Comparison of ENCODE assay signal across 20 cellular contexts in genomic region chr3:195888981-195889842, GRCh38. TPM values are rescaled to one million over a fixed set of nuclear protein-coding genes. Genes with fewer than 3 reads are reported as not detected.
DNase-seq lines count a peak whose midpoint lies in the region; ATAC-seq and TF ChIP-seq lines count a peak whose summit lies in the region.
"Had no signal": no experiment of that assay in that cellular context is flagged by ENCODE, and none has a peak within 500 bp of the region (broad histone marks: within the 10 kb centered on the region; RNA-seq: fewer than 3 reads in every experiment).

No MANE protein-coding gene starts in this region.

- H3K4me1 ChIP-seq in A673 (ENCODE audit: insufficient read depth, low read length, poor library complexity, severe bottlenecking), result peaks cover 7% of the 10 kb centered on the region

- H3K27ac Mint-ChIP-seq in natural killer cell (peak overlapping the region; percentile 49 to 54), nephron (peak overlapping the region in 2 of 3 experiments; percentile 20 to 68)
- peak overlapping the region in 1 of 2 donors; percentile 38 for H3K27ac Mint-ChIP-seq in natural killer cell treated with Interleukin-12 subunit alpha and Interleukin-12 subunit beta and Interleukin-15 and Interleukin-18, amount 100 ng/mL, for 72 hours
- H3K27ac Mint-ChIP-seq: activated T-helper 2 cell treated with anti-CD3 and anti-CD28 coated beads, Interferon-gamma antibody, Interleukin-2, Interleukin-4, amounts not matched to agents 10 μg/mL and 5 μg/mL and 100 μg/mL, durations not matched to agents 14 hours and 24 hours and 36 hours; CD4-positive, alpha-beta T cell had no signal

- no TSS peak for BruUV-seq in A673 (replicated peaks; lab: Mats Ljungman, UMichigan)

- H3K27me3 ChIP-seq in A673 (replicated peaks; ENCODE audit: insufficient read depth, low read depth, low read length, poor library complexity), result no peaks in the 10 kb centered on the region
- H3K27me3 ChIP-seq: adrenal gland, esophagus muscularis mucosa, tibial artery had no signal

- no peak for TF ChIP-seq CTCF in natural killer cell (IDR thresholded peaks at IDR 0.05)
- TF ChIP-seq CTCF in nephron (IDR thresholded peaks at IDR 0.05; ENCODE audit: unreplicated experiment in 3 of 3), result no peak
- no peak for TF ChIP-seq CTCF in A673 (conservative IDR thresholded peaks at IDR 0.05; ENCODE audit: low read depth, low read length)

- no peaks in the 10 kb centered on the region for H3K36me3 Mint-ChIP-seq in natural killer cell
- no peaks in the 10 kb centered on the region for H3K36me3 Mint-ChIP-seq in natural killer cell treated with Interleukin-12 subunit alpha and Interleukin-12 subunit beta and Interleukin-15 and Interleukin-18, amount 100 ng/mL, for 72 hours
- H3K36me3 Mint-ChIP-seq in nephron (ENCODE audit: low read depth), result peaks cover 7% of the 10 kb centered on the region

- intact Hi-C loops in natural killer cell (cut with micrococcal nuclease), result no loop called here
- intact Hi-C loops in A673 (cut with micrococcal nuclease; ENCODE audit: unreplicated experiment), result no loop called here

- no peak for DNase-seq in natural killer cell
- DNase-seq in natural killer cell treated with Interleukin-12 subunit alpha and Interleukin-12 subunit beta and Interleukin-15 and Interleukin-18, amount 100 ng/mL, for 72 hours (ENCODE audit: low spot score), result no peak
- DNase-seq in superior temporal gyrus (ENCODE audit: extremely low spot score), result peak; percentile 26
- no peak for DNase-seq in retina
- no peak for DNase-seq in A673 (ENCODE audit: low spot score)
- DNase-seq in effector CD8-positive, alpha-beta T cell (lab: John Stamatoyannopoulos, UW), result no peak
- DNase-seq: activated CD4-positive, alpha-beta T cell treated with anti-CD3 and anti-CD28 coated beads for 48 hours; adrenal gland; CD4-positive, alpha-beta T cell; central memory CD4-positive, alpha-beta T cell; DMS 273 treated with DMSO at 0.1 percent for 48 hours; effector CD4-positive, alpha-beta T cell; MM.1S; NCI-H748 treated with DMSO at 0.1 percent for 48 hours; Right ventricle myocardium superior; tibial artery had no signal

- H3K9me3 Mint-ChIP-seq in natural killer cell, result no peaks in the 10 kb centered on the region
- no peaks in the 10 kb centered on the region for H3K9me3 Mint-ChIP-seq in natural killer cell treated with Interleukin-12 subunit alpha and Interleukin-12 subunit beta and Interleukin-15 and Interleukin-18, amount 100 ng/mL, for 72 hours
- no peaks in the 10 kb centered on the region for H3K9me3 Mint-ChIP-seq in nephron
- H3K9me3 Mint-ChIP-seq: activated T-helper 2 cell treated with anti-CD3 and anti-CD28 coated beads, Interferon-gamma antibody, Interleukin-2, Interleukin-4, amounts not matched to agents 10 μg/mL and 5 μg/mL and 100 μg/mL, durations not matched to agents 14 hours and 24 hours and 36 hours; CD4-positive, alpha-beta T cell had no signal

- H3K4me1 Mint-ChIP-seq in natural killer cell (peaks cover 0 to 23% of the 10 kb centered on the region in 2 donors), nephron (peaks cover 75% of the 10 kb centered on the region)
- H3K4me1 Mint-ChIP-seq in natural killer cell treated with Interleukin-12 subunit alpha and Interleukin-12 subunit beta and Interleukin-15 and Interleukin-18, amount 100 ng/mL, for 72 hours (ENCODE audit: low read depth in 2 of 2), result peaks cover 0 to 2% of the 10 kb centered on the region in 2 donors

- no peak for ATAC-seq in natural killer cell
- ATAC-seq in natural killer cell treated with Interleukin-12 subunit alpha and Interleukin-12 subunit beta and Interleukin-15 and Interleukin-18, amount 100 ng/mL, for 72 hours, result no peak

- CTCF ChIA-PET in A673 (lab: Charles Lee), result no interaction called here

- H3K9me3 ChIP-seq in A673 (ENCODE audit: low read depth, low read length, poor library complexity, severe bottlenecking), result no peaks in the 10 kb centered on the region
- H3K9me3 ChIP-seq: adrenal gland, esophagus muscularis mucosa, tibial artery had no signal

- H3K27ac ChIP-seq in cingulate gyrus (ENCODE audit: low read depth, low read length) (peak overlapping the region; percentile 49), A673 (ENCODE audit: low read depth, low read length, poor library complexity, severe bottlenecking) (no peak overlapping the region)
- H3K27ac ChIP-seq: adrenal gland, esophagus muscularis mucosa, tibial artery had no signal

- POLR2A ChIA-PET in A673 (lab: Charles Lee; ENCODE audit: low non-redundant PET), result no interaction called here

- no peak overlapping the region for H3K4me3 ChIP-seq in A673 (ENCODE audit: low read depth, low read length, poor library complexity, severe bottlenecking)
- H3K4me3 ChIP-seq: adrenal gland, esophagus muscularis mucosa, tibial artery had no signal

- H3K4me3 Mint-ChIP-seq in natural killer cell, result no peak overlapping the region
- H3K4me3 Mint-ChIP-seq in natural killer cell treated with Interleukin-12 subunit alpha and Interleukin-12 subunit beta and Interleukin-15 and Interleukin-18, amount 100 ng/mL, for 72 hours, result no peak overlapping the region
- peak overlapping the region; percentile 17 to 83 (median 66) for H3K4me3 Mint-ChIP-seq in nephron
- H3K4me3 Mint-ChIP-seq: CD4-positive, alpha-beta T cell had no signal

- H3K27me3 Mint-ChIP-seq in natural killer cell (ENCODE audit: low read depth in 2 of 2), result no peaks in the 10 kb centered on the region
- H3K27me3 Mint-ChIP-seq in natural killer cell treated with Interleukin-12 subunit alpha and Interleukin-12 subunit beta and Interleukin-15 and Interleukin-18, amount 100 ng/mL, for 72 hours, result no peaks in the 10 kb centered on the region
- peaks cover 3% of the 10 kb centered on the region for H3K27me3 Mint-ChIP-seq in nephron (ENCODE audit: low read depth)
- H3K27me3 Mint-ChIP-seq: CD4-positive, alpha-beta T cell had no signal

- H3K36me3 ChIP-seq in A673 (ENCODE audit: insufficient read depth, low read length, poor library complexity, severe bottlenecking), result no peaks in the 10 kb centered on the region

RNA-seq across cellular contexts. Expression of gene TNK2, which starts 19.1 kb away (rescaled TPM):
- 100 to 1,000 TPM; 169 to 207 (median 171) TPM for total RNA-seq in natural killer cell
- total RNA-seq in natural killer cell treated with Interleukin-12 subunit alpha and Interleukin-12 subunit beta and Interleukin-15 and Interleukin-18, amount 100 ng/mL, for 72 hours, result 100 to 1,000 TPM in 1 of 2 donors, 10 to 100 TPM in 1; 63.5 to 116 TPM
- total RNA-seq in A673 (2021), result 18.2 and 24.4 TPM in 2 replicates

Comparison
In these comparisons a context has a peak if more than half of its experiments do, and no peak if none do; other contexts are left out.
1. H3K4me3 Mint-ChIP-seq: peak in nephron (3 of 3); none in natural killer cell (single experiment) and natural killer cell treated with Interleukin-12 subunit alpha and Interleukin-12 subunit beta and Interleukin-15 and Interleukin-18, amount 100 ng/mL, for 72 hours (single experiment).